In genomic region chr11:10459029-10459970, GRCh38 we compare ENCODE assay signal across 8 cellular contexts. TPM values are rescaled to one million over a fixed set of nuclear protein-coding genes. Genes with fewer than 3 reads are reported as not detected.
DNase-seq lines count a peak whose midpoint lies in the region; ATAC-seq and TF ChIP-seq lines count a peak whose summit lies in the region.

No MANE protein-coding gene starts in this region.

- no peaks in the 10 kb centered on the region for H3K27me3 Mint-ChIP-seq in dendritic cell treated with granulocyte-macrophage colony-stimulating factor and Interleukin-4, amounts not matched to agents 40 ng/mL and 50 ng/mL, for 4 days
- H3K27me3 Mint-ChIP-seq in Caco-2 (ENCODE audit: insufficient read depth, unreplicated experiment) = no peaks in the 10 kb centered on the region
- H3K27me3 Mint-ChIP-seq in HFFc6 (ENCODE audit: insufficient read depth) = no peaks in the 10 kb centered on the region; the same call in 1 of the 2 replicates

- H3K4me1 Mint-ChIP-seq in dendritic cell treated with granulocyte-macrophage colony-stimulating factor and Interleukin-4, amounts not matched to agents 40 ng/mL and 50 ng/mL, for 4 days (ENCODE audit: low read depth) = peaks cover 70% of the 10 kb centered on the region
- peaks cover 13% of the 10 kb centered on the region for H3K4me1 Mint-ChIP-seq in Caco-2 (ENCODE audit: low read depth, unreplicated experiment)
- peaks cover 41% of the 10 kb centered on the region for H3K4me1 Mint-ChIP-seq in HFFc6 (ENCODE audit: low read depth)

- ATAC-seq in HG03378 (IDR thresholded peaks at IDR 0.05; ENCODE audit: unreplicated experiment) = peak; percentile 58

- H3K27me3 ChIP-seq in BLaER1 (no peaks in the 10 kb centered on the region), Caco-2 (replicated peaks; ENCODE audit: control insufficient read depth, insufficient read depth, low read length) (no peaks in the 10 kb centered on the region)

- TF ChIP-seq CTCF in VCaP (conservative IDR thresholded peaks at IDR 0.05) (no peak), Caco-2 (IDR thresholded peaks at IDR 0.05; ENCODE audit: insufficient read depth in 1 of 2, low read depth in 1 of 2, low read length in 1 of 2, severe bottlenecking in 1 of 2, unreplicated experiment in 1 of 2) (no peak), HFFc6 (IDR thresholded peaks at IDR 0.05) (no peak)

- POLR2A ChIA-PET in Caco-2 (lab: Charles Lee) = no interaction called here

- peaks cover 67% of the 10 kb centered on the region for H3K4me1 ChIP-seq in BLaER1
- peaks cover 27% of the 10 kb centered on the region for H3K4me1 ChIP-seq in Caco-2

- peak overlapping the region; percentile 95 for H3K4me2 ChIP-seq in BLaER1

- H3K36me3 Mint-ChIP-seq in dendritic cell treated with granulocyte-macrophage colony-stimulating factor and Interleukin-4, amounts not matched to agents 40 ng/mL and 50 ng/mL, for 4 days (ENCODE audit: low read depth) = peaks cover 47% of the 10 kb centered on the region
- no peaks in the 10 kb centered on the region for H3K36me3 Mint-ChIP-seq in Caco-2 (ENCODE audit: insufficient read depth, unreplicated experiment)
- peaks cover 24% of the 10 kb centered on the region for H3K36me3 Mint-ChIP-seq in HFFc6 (ENCODE audit: low read depth)

- peak; percentile 48 for DNase-seq in GM19240 (ENCODE audit: insufficient read length, low spot score)
- peak; percentile 56 to 61 for DNase-seq in stimulated activated CD4-positive, alpha-beta T cell treated with anti-CD3 and anti-CD28 coated beads, Interleukin-2, amount 100 ng/mL, for 24 hours
- no peak for DNase-seq in Caco-2
- no peak for DNase-seq in HFFc6

- peak overlapping the region; percentile 92 for H3K27ac Mint-ChIP-seq in dendritic cell treated with granulocyte-macrophage colony-stimulating factor and Interleukin-4, amounts not matched to agents 40 ng/mL and 50 ng/mL, for 4 days
- no peak overlapping the region for H3K27ac Mint-ChIP-seq in Caco-2 (ENCODE audit: unreplicated experiment)
- H3K27ac Mint-ChIP-seq in HFFc6 = no peak overlapping the region; the same call in 1 of the 2 replicates

- peak overlapping the region; percentile 58 for H3K27ac ChIP-seq in BLaER1
- H3K27ac ChIP-seq in VCaP = peak overlapping the region; percentile 5; the same call in 1 of the 2 replicates

- intact Hi-C loops in dendritic cell treated with granulocyte-macrophage colony-stimulating factor and Interleukin-4, amounts not matched to agents 40 ng/mL and 50 ng/mL, for 4 days (cut with micrococcal nuclease) = loop anchor here (2.0 to 5.0 kb wide), 2 partner anchors 43 to 44 kb away; no protein-coding TSS in a partner anchor
- intact Hi-C loops in Caco-2 (cut with micrococcal nuclease; ENCODE audit: unreplicated experiment) = loop anchor here (5.0 kb wide), 1 partner anchor 132 kb away; no protein-coding TSS in a partner anchor

- H3K36me3 ChIP-seq in BLaER1 (peaks cover 34% of the 10 kb centered on the region), Caco-2 (ENCODE audit: control insufficient read depth, insufficient read depth, low read length) (no peaks in the 10 kb centered on the region; the same call in 1 of the 2 replicates)

- BruUV-seq in Caco-2 (replicated peaks; lab: Mats Ljungman, UMichigan) = no TSS peak

- peak overlapping the region; percentile 61 for H3K4me3 Mint-ChIP-seq in dendritic cell treated with granulocyte-macrophage colony-stimulating factor and Interleukin-4, amounts not matched to agents 40 ng/mL and 50 ng/mL, for 4 days
- H3K4me3 Mint-ChIP-seq in Caco-2 (ENCODE audit: unreplicated experiment) = no peak overlapping the region
- H3K4me3 Mint-ChIP-seq in HFFc6 = no peak overlapping the region

- H4K20me1 ChIP-seq in BLaER1 = no peaks in the 10 kb centered on the region

- H3K4me3 ChIP-seq in BLaER1 = 0 out of 2 replicates have a peak overlapping the region, but pooled peaks have one; percentile 4
- no peak overlapping the region for H3K4me3 ChIP-seq in Caco-2 (ENCODE audit: low read depth, low read length)

- H3K9ac ChIP-seq in BLaER1 = peak overlapping the region; percentile 25; the same call in 1 of the 2 replicates

- CTCF ChIA-PET in Caco-2 (lab: Charles Lee) = no interaction called here

- H3K9me3 ChIP-seq in BLaER1 = no peaks in the 10 kb centered on the region; the same call in 1 of the 2 replicates
- H3K9me3 ChIP-seq in Caco-2 = no peaks in the 10 kb centered on the region

- H3K9me3 Mint-ChIP-seq in dendritic cell treated with granulocyte-macrophage colony-stimulating factor and Interleukin-4, amounts not matched to agents 40 ng/mL and 50 ng/mL, for 4 days = no peaks in the 10 kb centered on the region
- H3K9me3 Mint-ChIP-seq in Caco-2 (ENCODE audit: unreplicated experiment) (no peaks in the 10 kb centered on the region), HFFc6 (no peaks in the 10 kb centered on the region)

RNA-seq across cellular contexts. Expression of gene AMPD3, which starts 4.2 kb away (rescaled TPM):
- 10.5 and 13.4 TPM in 2 replicates for total RNA-seq in Caco-2 (2022)
- 10 to 100 TPM in 3 of 6 experiments, 1 to 10 TPM in 3; 9.6 to 10.6 (median 10.0) TPM for total RNA-seq in HFFc6 (2021; fragmentation: NEBNext Ultra II Directional; extraction: Animal tissue kit (Norgen Biotek cat#: 25700))

Comparison
In these comparisons a context has a peak if more than half of its experiments do, and no peak if none do; other contexts are left out.
1. DNase-seq: peak in GM19240 (single experiment) and stimulated activated CD4-positive, alpha-beta T cell treated with anti-CD3 and anti-CD28 coated beads, Interleukin-2, amount 100 ng/mL, for 24 hours (2 of 2); none in Caco-2 (0 of 2) and HFFc6 (single experiment).